Comparison of ENCODE assay signal across 11 cellular contexts in genomic region chr13:27789495-27790303, GRCh38. TPM values are rescaled to one million over a fixed set of nuclear protein-coding genes. Genes with fewer than 3 reads are reported as not detected.
DNase-seq lines count a peak whose midpoint lies in the region; ATAC-seq and TF ChIP-seq lines count a peak whose summit lies in the region.
"Had no signal": no experiment of that assay in that cellular context is flagged by ENCODE, and none has a peak within 500 bp of the region (broad histone marks: within the 10 kb centered on the region; RNA-seq: fewer than 3 reads in every experiment).

No MANE protein-coding gene starts in this region.

- peaks cover 18% of the 10 kb centered on the region for H3K4me1 ChIP-seq in Karpas-422 (ENCODE audit: low read length)

- H4K20me1 ChIP-seq in Karpas-422 (ENCODE audit: insufficient read depth, low read depth, low read length) = no peaks in the 10 kb centered on the region

- DNase-seq in GM06990 (ENCODE audit: extremely low read depth, insufficient read length) (no peak), Karpas-422 (no peak), neural crest cell (ENCODE audit: low read depth, low spot score) (peak; percentile 22), substantia nigra (lab: John Stamatoyannopoulos, UW) (no peak), kidney tubule cell (ENCODE audit: low spot score) (no peak)
- DNase-seq: cortex of kidney, NCI-H1417 treated with DMSO at 0.1 percent for 48 hours had no signal

- H3K9ac ChIP-seq in Karpas-422 (ENCODE audit: low read length) = peak overlapping the region; percentile 52

- no peaks in the 10 kb centered on the region for H3K36me3 ChIP-seq in GM06990 (ENCODE audit: control insufficient read depth, insufficient read depth, low read length)
- H3K36me3 ChIP-seq in Karpas-422 (ENCODE audit: insufficient read depth, low read length) = no peaks in the 10 kb centered on the region

- H3K79me2 ChIP-seq in Karpas-422 (ENCODE audit: low read length) = no peaks in the 10 kb centered on the region

- H3K9me3 Mint-ChIP-seq in brain = peaks cover 0 to 13% (median 0%) of the 10 kb centered on the region in 5 experiments
- H3K9me3 Mint-ChIP-seq in neural crest cell = no peaks in the 10 kb centered on the region

- H3K4me2 ChIP-seq in Karpas-422 (ENCODE audit: low read depth, low read length, poor library complexity, severe bottlenecking) = peak overlapping the region; percentile 75

- peak overlapping the region; percentile 29 for H3K4me3 ChIP-seq in GM06990 (replicated peaks; ENCODE audit: low read depth, low read length)
- peak overlapping the region; percentile 65 for H3K4me3 ChIP-seq in Karpas-422 (ENCODE audit: low read length)

- peak overlapping the region; percentile 84 for H2AFZ ChIP-seq in Karpas-422 (ENCODE audit: low read length)

- no peak for TF ChIP-seq CTCF in GM06990 (IDR thresholded peaks at IDR 0.05; ENCODE audit: insufficient read depth, low read length, poor library complexity, severe bottlenecking)
- no peak for TF ChIP-seq CTCF in brain (conservative IDR thresholded peaks at IDR 0.05)
- no peak for TF ChIP-seq CTCF in neural crest cell (conservative IDR thresholded peaks at IDR 0.05)

- H3K27ac ChIP-seq in Karpas-422 (ENCODE audit: low read length) (no peak overlapping the region), substantia nigra (ENCODE audit: low read depth, low read length, poor library complexity, severe bottlenecking) (no peak overlapping the region)

- no peak for ATAC-seq in GM21423 (IDR thresholded peaks at IDR 0.05; ENCODE audit: unreplicated experiment)
- no peak for ATAC-seq in HG02642 (IDR thresholded peaks at IDR 0.05; ENCODE audit: poor library complexity, unreplicated experiment)

- no peak overlapping the region for H3K27ac Mint-ChIP-seq in brain
- H3K27ac Mint-ChIP-seq in neural crest cell (ENCODE audit: unreplicated experiment) = no peak overlapping the region

- peak overlapping the region; percentile 28 to 76 (median 70) for H3K4me3 Mint-ChIP-seq in brain
- peak overlapping the region; percentile 75 for H3K4me3 Mint-ChIP-seq in neural crest cell

- H3K4me1 Mint-ChIP-seq in brain = peaks cover 45% of the 10 kb centered on the region
- peaks cover 38% of the 10 kb centered on the region for H3K4me1 Mint-ChIP-seq in neural crest cell

- no peaks in the 10 kb centered on the region for H3K9me3 ChIP-seq in Karpas-422 (ENCODE audit: low read length)

- no peaks in the 10 kb centered on the region for H3K9me2 ChIP-seq in Karpas-422 (replicated peaks; ENCODE audit: insufficient read depth, low read length)

- H3K27me3 ChIP-seq in GM06990 (replicated peaks; ENCODE audit: control insufficient read depth, insufficient read depth, low read length) = peaks cover 4% of the 10 kb centered on the region
- H3K27me3 ChIP-seq in Karpas-422 (ENCODE audit: low read length) = no peaks in the 10 kb centered on the region

- H3K27me3 Mint-ChIP-seq in brain (peaks cover 96% of the 10 kb centered on the region), neural crest cell (ENCODE audit: low read depth) (peaks cover 92% of the 10 kb centered on the region)

- H3K36me3 Mint-ChIP-seq in brain (no peaks in the 10 kb centered on the region), neural crest cell (ENCODE audit: low read depth) (peaks cover 3% of the 10 kb centered on the region)

RNA-seq across cellular contexts. Expression of gene GSX1, which starts 2.6 kb away (rescaled TPM):
- not detected in 2 replicates for total RNA-seq in Karpas-422 (2014; rRNA removed; shearing (Covaris generic); ENCODE audit: low replicate concordance)
- 0.19 TPM for polyA plus RNA-seq in brain (ENCODE audit: insufficient read depth, low read depth, low replicate concordance)
- total RNA-seq in neural crest cell = 10.6 and 11.4 TPM in 2 replicates
- total RNA-seq: G401 had no signal

Comparison
In these comparisons a context has a peak if more than half of its experiments do, and no peak if none do; other contexts are left out.
1. RNA of gene GSX1, which starts 2.6 kb away (total RNA-seq): 10.6 to 11.4 TPM in neural crest cell; not detected in Karpas-422; every median in the first group is over 10 times any median in the second.